24 cellular contexts compared by ENCODE assay signal in the genomic region with DNA sequence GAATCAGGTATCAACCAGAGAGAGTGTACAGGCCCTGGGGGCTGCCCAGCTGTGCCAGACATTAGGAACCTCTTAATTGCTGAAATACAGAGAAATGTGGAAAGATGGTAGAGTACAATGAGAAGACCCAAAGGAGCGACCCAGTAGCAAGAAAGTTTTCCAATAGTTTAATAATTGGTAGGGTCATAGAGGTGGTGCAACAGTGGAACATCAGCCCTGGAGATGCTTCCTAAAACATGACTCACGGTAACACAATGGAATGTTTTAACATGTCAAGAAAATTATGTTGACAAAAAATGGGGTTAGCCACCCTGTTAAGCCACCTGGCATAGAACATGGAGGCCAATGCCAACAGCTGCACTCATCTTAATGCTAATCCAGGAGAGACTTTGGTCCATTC.
"Had no signal": no experiment of that assay in that cellular context is flagged by ENCODE, and none has a peak within 500 bp of the region (broad histone marks: within the 10 kb centered on the region; RNA-seq: fewer than 3 reads in every experiment).

No MANE protein-coding gene starts in this region.

- H3K27me3 ChIP-seq: sigmoid colon, thyroid gland, upper lobe of left lung, vagina had no signal

- H3K9me3 ChIP-seq: left ventricle myocardium inferior, sigmoid colon, stomach, thyroid gland, upper lobe of left lung, vagina had no signal

- H3K36me3 ChIP-seq: heart right ventricle, left ventricle myocardium inferior, sigmoid colon, stomach, thyroid gland, upper lobe of left lung, vagina had no signal

- H3K36me3 Mint-ChIP-seq: stimulated activated naive B cell treated with anti-CD40 and anti-IgM and Interleukin-4, amounts not matched to agents 10 μg/mL and 1 μg/mL and 100 μg/mL, for 72 hours had no signal

- H3K4me3 ChIP-seq: heart right ventricle, left ventricle myocardium inferior, sigmoid colon, smooth muscle cell, stomach, thyroid gland, upper lobe of left lung, vagina had no signal

- H3K4me2 ChIP-seq: smooth muscle cell had no signal

- H3K27ac Mint-ChIP-seq: activated naive CD4-positive, alpha-beta T cell treated with anti-CD3 and anti-CD28 coated beads, Interleukin-2, amount 50 U/mL, for 72 hours; activated T-cell treated with anti-CD3 and anti-CD28 coated beads, Interleukin-2, amount 50 U/mL, for 72 hours; nephron; stimulated activated naive B cell treated with anti-CD40 and anti-IgM and Interleukin-4, amounts not matched to agents 10 μg/mL and 1 μg/mL and 100 μg/mL, for 72 hours; T-helper 2 cell treated with Interferon-gamma antibody and Interleukin-4, amounts not matched to agents 5 μg/mL and 100 μg/mL, for 36 hours had no signal

- H3K27ac ChIP-seq: heart right ventricle, left ventricle myocardium inferior, sigmoid colon, stomach, thyroid gland, upper lobe of left lung, vagina had no signal

- DNase-seq: activated CD4-positive, alpha-beta T cell treated with anti-CD3 and anti-CD28 coated beads for 4 hours; activated CD4-positive, alpha-beta T cell treated with anti-CD3 and anti-CD28 coated beads, Interleukin-2, amount 50 U/mL, for 4 hours; activated naive CD4-positive, alpha-beta T cell; activated T-cell treated with anti-CD3 and anti-CD28 coated beads for 4 hours; activated T-cell treated with anti-CD3 and anti-CD28 coated beads, Interleukin-2, amount 50 U/mL, for 72 hours; effector CD8-positive, alpha-beta T cell; erythroblast; heart right ventricle; left ventricle myocardium inferior; retina; sigmoid colon; stimulated activated CD4-positive, alpha-beta T cell treated with anti-CD3 and anti-CD28 coated beads, Interleukin-1b, Interleukin-23, amount 100 ng/mL, for 48 hours; stimulated activated CD4-positive, alpha-beta T cell treated with anti-CD3 and anti-CD28 coated beads, Interleukin-4, amount 100 ng/mL, for 4 hours; stimulated activated CD8-positive, alpha-beta memory T cell treated with anti-CD3 and anti-CD28 coated beads, Interleukin-4, amount 100 ng/mL, for 48 hours; stimulated activated naive B cell treated with anti-CD40 and anti-IgM and Interleukin-4, amounts not matched to agents 10 μg/mL and 1 μg/mL and 100 μg/mL, for 72 hours; stomach; T-helper 1 cell; thyroid gland; upper lobe of left lung had no signal

- ATAC-seq: activated naive CD4-positive, alpha-beta T cell treated with anti-CD3 and anti-CD28 coated beads, Interleukin-2, amount 50 U/mL, for 72 hours; activated T-cell treated with anti-CD3 and anti-CD28 coated beads, Interleukin-2, amount 50 U/mL, for 72 hours; heart right ventricle; stimulated activated naive B cell treated with anti-CD40 and anti-IgM and Interleukin-4, amounts not matched to agents 10 μg/mL and 1 μg/mL and 100 μg/mL, for 72 hours had no signal

- H3K4me3 Mint-ChIP-seq: activated T-cell treated with anti-CD3 and anti-CD28 coated beads, Interleukin-2, amount 50 U/mL, for 72 hours; nephron; stimulated activated naive B cell treated with anti-CD40 and anti-IgM and Interleukin-4, amounts not matched to agents 10 μg/mL and 1 μg/mL and 100 μg/mL, for 72 hours; T-helper 2 cell treated with Interferon-gamma antibody and Interleukin-4, amounts not matched to agents 5 μg/mL and 100 μg/mL, for 36 hours had no signal

- H3K4me1 ChIP-seq: sigmoid colon, vagina had no signal
